Comparison of ENCODE assay signal across 1 cellular context in genomic region chr3:127002195-127003174, GRCh38.
TF ChIP-seq lines count a peak whose summit lies in the region.

No MANE protein-coding gene starts in this region.

TF ChIP-seq in K562, 482 proteins besides CTCF, POLR2A, EP300 and RAD21 (continued from another document):
- no peak for TF ChIP-seq RERE (CRISPR knock-in tag; IDR thresholded peaks at IDR 0.05; ENCODE audit: borderline replicate concordance)
- TF ChIP-seq, protein P1, sequence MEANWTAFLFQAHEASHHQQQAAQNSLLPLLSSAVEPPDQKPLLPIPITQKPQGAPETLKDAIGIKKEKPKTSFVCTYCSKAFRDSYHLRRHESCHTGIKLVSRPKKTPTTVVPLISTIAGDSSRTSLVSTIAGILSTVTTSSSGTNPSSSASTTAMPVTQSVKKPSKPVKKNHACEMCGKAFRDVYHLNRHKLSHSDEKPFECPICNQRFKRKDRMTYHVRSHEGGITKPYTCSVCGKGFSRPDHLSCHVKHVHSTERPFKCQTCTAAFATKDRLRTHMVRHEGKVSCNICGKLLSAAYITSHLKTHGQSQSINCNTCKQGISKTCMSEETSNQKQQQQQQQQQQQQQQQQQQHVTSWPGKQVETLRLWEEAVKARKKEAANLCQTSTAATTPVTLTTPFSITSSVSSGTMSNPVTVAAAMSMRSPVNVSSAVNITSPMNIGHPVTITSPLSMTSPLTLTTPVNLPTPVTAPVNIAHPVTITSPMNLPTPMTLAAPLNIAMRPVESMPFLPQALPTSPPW (CRISPR knock-in tag; IDR thresholded peaks at IDR 0.05), result 0 out of 2 replicates have a peak, but pooled peaks have one; percentile 23
- TF ChIP-seq, protein P2, sequence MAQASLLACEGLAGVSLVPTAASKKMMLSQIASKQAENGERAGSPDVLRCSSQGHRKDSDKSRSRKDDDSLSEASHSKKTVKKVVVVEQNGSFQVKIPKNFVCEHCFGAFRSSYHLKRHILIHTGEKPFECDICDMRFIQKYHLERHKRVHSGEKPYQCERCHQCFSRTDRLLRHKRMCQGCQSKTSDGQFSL (CRISPR knock-in tag; IDR thresholded peaks at IDR 0.05), result peak; percentile 64; the same call in 1 of the 2 replicates
- TF ChIP-seq, protein P2 (tag; IDR thresholded peaks at IDR 0.05), result no peak
- TF ChIP-seq TARDBP (IDR thresholded peaks at IDR 0.05), result no peak
- TF ChIP-seq RBFOX2 (IDR thresholded peaks at IDR 0.05; ENCODE audit: low read depth, low read length), result 0 out of 2 replicates have a peak, but pooled peaks have one; percentile 33
